Comparison of ENCODE assay signal across 1 cellular context in the genomic region with DNA sequence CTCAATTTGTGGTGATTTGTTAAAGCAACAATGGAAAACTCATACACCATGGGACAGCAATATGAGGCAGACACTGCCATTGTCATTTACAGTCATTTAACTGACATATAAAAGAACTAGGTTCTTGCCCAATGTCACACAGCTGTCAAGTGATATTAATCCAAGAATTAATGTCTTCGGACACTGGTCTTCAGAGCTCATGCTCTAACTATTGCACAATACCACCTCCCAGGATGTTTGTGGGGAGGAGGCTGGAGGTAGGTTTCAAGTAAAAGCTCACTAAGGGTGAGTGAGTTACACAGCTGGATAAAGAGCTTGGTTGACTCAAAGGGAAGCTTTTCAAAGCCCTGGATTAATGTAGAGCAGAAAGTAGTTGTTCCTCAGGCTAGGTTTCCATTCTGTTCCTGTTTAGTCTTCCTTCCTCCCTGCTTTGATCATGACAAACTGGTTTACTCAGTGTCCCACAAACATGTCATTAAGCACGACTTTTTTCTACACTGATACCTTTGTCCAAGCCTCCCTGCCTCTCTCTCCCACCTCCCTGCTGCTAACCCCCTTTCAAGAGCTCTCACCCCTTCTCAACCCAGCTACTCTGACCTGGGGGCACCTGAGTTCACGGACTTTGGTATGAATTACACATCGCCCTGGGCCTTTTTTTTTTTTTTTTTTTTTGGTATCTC.
TF ChIP-seq lines count a peak whose summit lies in the region.

No MANE protein-coding gene starts in this region.

TF ChIP-seq in HCT116, 20 proteins besides CTCF, POLR2A, EP300 and RAD21:
- TF ChIP-seq, protein P1, sequence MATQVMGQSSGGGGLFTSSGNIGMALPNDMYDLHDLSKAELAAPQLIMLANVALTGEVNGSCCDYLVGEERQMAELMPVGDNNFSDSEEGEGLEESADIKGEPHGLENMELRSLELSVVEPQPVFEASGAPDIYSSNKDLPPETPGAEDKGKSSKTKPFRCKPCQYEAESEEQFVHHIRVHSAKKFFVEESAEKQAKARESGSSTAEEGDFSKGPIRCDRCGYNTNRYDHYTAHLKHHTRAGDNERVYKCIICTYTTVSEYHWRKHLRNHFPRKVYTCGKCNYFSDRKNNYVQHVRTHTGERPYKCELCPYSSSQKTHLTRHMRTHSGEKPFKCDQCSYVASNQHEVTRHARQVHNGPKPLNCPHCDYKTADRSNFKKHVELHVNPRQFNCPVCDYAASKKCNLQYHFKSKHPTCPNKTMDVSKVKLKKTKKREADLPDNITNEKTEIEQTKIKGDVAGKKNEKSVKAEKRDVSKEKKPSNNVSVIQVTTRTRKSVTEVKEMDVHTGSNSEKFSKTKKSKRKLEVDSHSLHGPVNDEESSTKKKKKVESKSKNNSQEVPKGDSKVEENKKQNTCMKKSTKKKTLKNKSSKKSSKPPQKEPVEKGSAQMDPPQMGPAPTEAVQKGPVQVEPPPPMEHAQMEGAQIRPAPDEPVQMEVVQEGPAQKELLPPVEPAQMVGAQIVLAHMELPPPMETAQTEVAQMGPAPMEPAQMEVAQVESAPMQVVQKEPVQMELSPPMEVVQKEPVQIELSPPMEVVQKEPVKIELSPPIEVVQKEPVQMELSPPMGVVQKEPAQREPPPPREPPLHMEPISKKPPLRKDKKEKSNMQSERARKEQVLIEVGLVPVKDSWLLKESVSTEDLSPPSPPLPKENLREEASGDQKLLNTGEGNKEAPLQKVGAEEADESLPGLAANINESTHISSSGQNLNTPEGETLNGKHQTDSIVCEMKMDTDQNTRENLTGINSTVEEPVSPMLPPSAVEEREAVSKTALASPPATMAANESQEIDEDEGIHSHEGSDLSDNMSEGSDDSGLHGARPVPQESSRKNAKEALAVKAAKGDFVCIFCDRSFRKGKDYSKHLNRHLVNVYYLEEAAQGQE (IDR thresholded peaks at IDR 0.05; ENCODE audit: low read depth) = no peak
- peak; percentile 47; the same call in 1 of the 2 replicates for TF ChIP-seq CEBPB (IDR thresholded peaks at IDR 0.05; ENCODE audit: low read depth)
- no peak for TF ChIP-seq ZFX (IDR thresholded peaks at IDR 0.05)
